8 cellular contexts compared by ENCODE assay signal in the genomic region with DNA sequence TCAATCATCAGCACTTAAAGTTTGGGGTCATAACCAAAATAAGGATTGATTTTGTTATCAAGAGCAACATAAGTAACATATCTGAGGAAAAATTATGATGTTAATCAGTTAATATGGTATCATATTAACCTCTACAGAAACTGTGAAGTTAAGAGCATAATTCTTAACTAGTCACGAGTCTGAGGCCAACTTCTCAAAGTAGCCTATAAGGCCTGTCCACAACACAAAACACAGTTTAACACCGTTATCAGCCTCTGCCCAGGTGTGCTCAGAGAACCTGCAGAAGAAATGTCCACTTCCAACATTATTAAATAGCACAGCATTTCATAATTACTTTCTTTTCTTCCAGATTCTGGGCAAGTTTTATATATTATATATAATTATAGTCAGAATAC. TPM values are rescaled to one million over a fixed set of nuclear protein-coding genes. Genes with fewer than 3 reads are reported as not detected.
A peak's percentile ranks its signal among the peaks of the same experiment; 100 is the strongest.
DNase-seq lines count a peak whose midpoint lies in the region; ATAC-seq and TF ChIP-seq lines count a peak whose summit lies in the region.

No MANE protein-coding gene starts in this region.

- WGBS in suprapubic skin: 19% methylated on average over 2 of the region's 2 CpGs

- no peak for DNase-seq in activated CD4-positive, alpha-beta T cell treated with anti-CD3 and anti-CD28 coated beads for 36 hours
- no peak for DNase-seq in activated CD4-positive, alpha-beta T cell treated with anti-CD3 and anti-CD28 coated beads, Interleukin-2, amount 50 U/mL, for 1 hour
- DNase-seq in activated CD4-positive, alpha-beta memory T cell treated with anti-CD3 and anti-CD28 coated beads for 36 hours: no peak
- DNase-seq in suprapubic skin (ENCODE audit: low spot score in 2 of 2): no peak
- no peak for DNase-seq in globus pallidus (ENCODE audit: low spot score)
- DNase-seq in DMS 273 (lab: John Stamatoyannopoulos, UW; ENCODE audit: unreplicated experiment): no peak

- H3K4me3 ChIP-seq in iPS-11a (ENCODE audit: low read depth, low read length): peak overlapping the region; percentile 84
- peak overlapping the region; percentile 66 for H3K4me3 ChIP-seq in suprapubic skin

- intact Hi-C loops in activated CD4-positive, alpha-beta T cell treated with anti-CD3 and anti-CD28 coated beads for 36 hours (cut with DNase I, micrococcal nuclease): loop anchor here (5.0 to 10.0 kb wide), 3 partner anchors 253 to 300 kb away; partner anchors contain the start of genes RPS12 (in 1 of the 2) and SLC18B1 (in 1 of the 2)
- intact Hi-C loops in activated CD4-positive, alpha-beta memory T cell treated with anti-CD3 and anti-CD28 coated beads for 36 hours (cut with micrococcal nuclease): no loop called here

- POLR2A ChIA-PET in activated CD4-positive, alpha-beta T cell treated with anti-CD3 and anti-CD28 coated beads for 36 hours (lab: Charles Lee): no interaction called here
- POLR2A ChIA-PET in activated CD4-positive, alpha-beta memory T cell treated with anti-CD3 and anti-CD28 coated beads for 36 hours (lab: Charles Lee): interaction anchor here (1.1 to 1.6 kb wide), 2 partner anchors 301 to 308 kb away, joined by 3 read pairs; no protein-coding TSS in a partner anchor

- H3K27me3 Mint-ChIP-seq in activated CD4-positive, alpha-beta T cell treated with anti-CD3 and anti-CD28 coated beads for 36 hours: no peaks in the 10 kb centered on the region
- H3K27me3 Mint-ChIP-seq in activated CD4-positive, alpha-beta memory T cell treated with anti-CD3 and anti-CD28 coated beads for 36 hours: no peaks in the 10 kb centered on the region

- no peak for ATAC-seq in activated CD4-positive, alpha-beta T cell treated with anti-CD3 and anti-CD28 coated beads for 36 hours
- no peak for ATAC-seq in HG02588 (IDR thresholded peaks at IDR 0.05; ENCODE audit: unreplicated experiment)

- H3K4me1 ChIP-seq in suprapubic skin: peaks cover 34% of the 10 kb centered on the region

- peak overlapping the region; percentile 79 for H3K4me3 Mint-ChIP-seq in activated CD4-positive, alpha-beta T cell treated with anti-CD3 and anti-CD28 coated beads for 36 hours
- H3K4me3 Mint-ChIP-seq in activated CD4-positive, alpha-beta memory T cell treated with anti-CD3 and anti-CD28 coated beads for 36 hours: peak overlapping the region; percentile 95

- H3K36me3 Mint-ChIP-seq in activated CD4-positive, alpha-beta T cell treated with anti-CD3 and anti-CD28 coated beads for 36 hours (ENCODE audit: low read depth): peaks cover 11% of the 10 kb centered on the region
- peaks cover 9% of the 10 kb centered on the region for H3K36me3 Mint-ChIP-seq in activated CD4-positive, alpha-beta memory T cell treated with anti-CD3 and anti-CD28 coated beads for 36 hours

- peak overlapping the region; percentile 89 for H3K27ac ChIP-seq in suprapubic skin

- peaks cover 34% of the 10 kb centered on the region for H3K4me1 Mint-ChIP-seq in activated CD4-positive, alpha-beta T cell treated with anti-CD3 and anti-CD28 coated beads for 36 hours
- H3K4me1 Mint-ChIP-seq in activated CD4-positive, alpha-beta memory T cell treated with anti-CD3 and anti-CD28 coated beads for 36 hours (ENCODE audit: low read depth): peaks cover 42% of the 10 kb centered on the region

- H3K36me3 ChIP-seq in suprapubic skin: no peaks in the 10 kb centered on the region

- H3K9me3 Mint-ChIP-seq in activated CD4-positive, alpha-beta T cell treated with anti-CD3 and anti-CD28 coated beads for 36 hours (ENCODE audit: low read depth): no peaks in the 10 kb centered on the region
- H3K9me3 Mint-ChIP-seq in activated CD4-positive, alpha-beta memory T cell treated with anti-CD3 and anti-CD28 coated beads for 36 hours: no peaks in the 10 kb centered on the region

- no peak for TF ChIP-seq CTCF in suprapubic skin (IDR thresholded peaks at IDR 0.05)

- no peak for TF ChIP-seq EP300 in suprapubic skin (IDR thresholded peaks at IDR 0.05)

- H3K27me3 ChIP-seq in suprapubic skin: no peaks in the 10 kb centered on the region

- no peak for TF ChIP-seq POLR2A in suprapubic skin (IDR thresholded peaks at IDR 0.05)

- no peak overlapping the region for H3K27ac Mint-ChIP-seq in activated CD4-positive, alpha-beta T cell treated with anti-CD3 and anti-CD28 coated beads for 36 hours
- no peak overlapping the region for H3K27ac Mint-ChIP-seq in activated CD4-positive, alpha-beta memory T cell treated with anti-CD3 and anti-CD28 coated beads for 36 hours

- CTCF ChIA-PET in activated CD4-positive, alpha-beta T cell treated with anti-CD3 and anti-CD28 coated beads for 36 hours (lab: Charles Lee): interaction anchor here (1.5 kb wide), 1 partner anchor 19 kb away, joined by 4 read pairs; no protein-coding TSS in a partner anchor
- CTCF ChIA-PET in activated CD4-positive, alpha-beta memory T cell treated with anti-CD3 and anti-CD28 coated beads for 36 hours (lab: Charles Lee): interaction anchor here (0.7 to 1.9 kb wide), 7 partner anchors 12 to 589 kb away, joined by 3 to 6 read pairs (median 4); partner anchors contain the start of gene TAAR9

- H3K9me3 ChIP-seq in suprapubic skin: no peaks in the 10 kb centered on the region

RNA-seq across cellular contexts. Expression of gene STX7, which starts 1.1 kb away (rescaled TPM):
- total RNA-seq in activated CD4-positive, alpha-beta T cell treated with anti-CD3 and anti-CD28 coated beads for 36 hours: 10 to 100 TPM; 13.3 to 20.3 TPM
- total RNA-seq in activated CD4-positive, alpha-beta memory T cell treated with anti-CD3 and anti-CD28 coated beads for 36 hours: 10 to 100 TPM; 16.2 to 19.0 TPM
- total RNA-seq in suprapubic skin: 10 to 100 TPM; 24.9 to 43.5 (median 31.8) TPM

RNA-seq across cellular contexts. Expression of gene TAAR9, which starts 26.2 kb away (rescaled TPM):
- not detected for total RNA-seq in activated CD4-positive, alpha-beta T cell treated with anti-CD3 and anti-CD28 coated beads for 36 hours
- not detected for total RNA-seq in activated CD4-positive, alpha-beta memory T cell treated with anti-CD3 and anti-CD28 coated beads for 36 hours
- not detected for total RNA-seq in suprapubic skin

RNA-seq across cellular contexts. Expression of gene TAAR8, which starts 40.6 kb away (rescaled TPM):
- not detected for total RNA-seq in activated CD4-positive, alpha-beta T cell treated with anti-CD3 and anti-CD28 coated beads for 36 hours
- not detected for total RNA-seq in activated CD4-positive, alpha-beta memory T cell treated with anti-CD3 and anti-CD28 coated beads for 36 hours
- total RNA-seq in suprapubic skin: not detected

RNA-seq across cellular contexts. Expression of gene TAAR6, which starts 58.3 kb away (rescaled TPM):
- total RNA-seq in activated CD4-positive, alpha-beta T cell treated with anti-CD3 and anti-CD28 coated beads for 36 hours: not detected
- not detected for total RNA-seq in activated CD4-positive, alpha-beta memory T cell treated with anti-CD3 and anti-CD28 coated beads for 36 hours
- not detected for total RNA-seq in suprapubic skin
